Comparison of ENCODE assay signal across 16 cellular contexts in genomic region chr1:8813016-8813763, GRCh38. TPM values are rescaled to one million over a fixed set of nuclear protein-coding genes. Genes with fewer than 3 reads are reported as not detected.
DNase-seq lines count a peak whose midpoint lies in the region; ATAC-seq and TF ChIP-seq lines count a peak whose summit lies in the region.
"Had no signal": no experiment of that assay in that cellular context is flagged by ENCODE, and none has a peak within 500 bp of the region (broad histone marks: within the 10 kb centered on the region; RNA-seq: fewer than 3 reads in every experiment).

No MANE protein-coding gene starts in this region.

- TF ChIP-seq CTCF in hepatocyte (IDR thresholded peaks at IDR 0.05; ENCODE audit: poor library complexity) (no peak), ascending aorta (IDR thresholded peaks at IDR 0.05) (no peak), RWPE1 (conservative IDR thresholded peaks at IDR 0.05; ENCODE audit: low read depth) (no peak)

- no peaks in the 10 kb centered on the region for H3K9me2 ChIP-seq in hepatocyte (replicated peaks; ENCODE audit: insufficient read depth)

- WGBS in hepatocyte (ENCODE audit: low lambda C conversion rate, missing lambda C conversion rate): 76% methylated on average over 6 of the region's 6 CpGs

- no peaks in the 10 kb centered on the region for H3K27me3 ChIP-seq in hepatocyte
- no peaks in the 10 kb centered on the region for H3K27me3 ChIP-seq in skeletal muscle satellite cell (ENCODE audit: control insufficient read depth, insufficient read depth, low read length)
- no peaks in the 10 kb centered on the region for H3K27me3 ChIP-seq in ascending aorta

- H2AFZ ChIP-seq in hepatocyte: no peak overlapping the region

- intact Hi-C loops in ascending aorta (cut with DNase I): no loop called here
- intact Hi-C loops in activated CD4-positive, alpha-beta T cell treated with anti-CD3 and anti-CD28 coated beads, Interleukin-2, amount 10 ng/mL, durations not matched to agents 24 days and 14 days (cut with micrococcal nuclease): loop anchor here (10.0 kb wide), 1 partner anchor 168 kb away; no protein-coding TSS in a partner anchor

- no peak overlapping the region for H3K9ac ChIP-seq in skeletal muscle satellite cell (ENCODE audit: low read depth, low read length)

- CTCF ChIA-PET in RWPE1 (lab: Yijun Ruan, JAX): interaction anchor here (0.6 to 0.7 kb wide), 3 partner anchors 35 to 334 kb away, joined by 3 read pairs; no protein-coding TSS in a partner anchor

- peaks cover 91% of the 10 kb centered on the region for H3K79me2 ChIP-seq in hepatocyte

- POLR2A ChIA-PET in RWPE1 (lab: Yijun Ruan, JAX; ENCODE audit: low non-redundant PET): no interaction called here

- no peaks in the 10 kb centered on the region for H3K9me3 ChIP-seq in hepatocyte (ENCODE audit: low read depth)
- H3K9me3 ChIP-seq in skeletal muscle satellite cell (replicated peaks; ENCODE audit: low read length): no peaks in the 10 kb centered on the region
- no peaks in the 10 kb centered on the region for H3K9me3 ChIP-seq in ascending aorta
- H3K9me3 ChIP-seq: mucosa of descending colon, thoracic aorta had no signal

- H3K4me2 ChIP-seq in hepatocyte: peak overlapping the region; percentile 12
- H3K4me2 ChIP-seq in skeletal muscle satellite cell (ENCODE audit: low read length): peak overlapping the region; percentile 23

- no peaks in the 10 kb centered on the region for H3K9me3 Mint-ChIP-seq in activated T-helper 17 cell treated with anti-CD3 and anti-CD28 coated beads, Interleukin-2, amount 50 U/mL, for 72 hours
- no peaks in the 10 kb centered on the region for H3K9me3 Mint-ChIP-seq in activated CD4-positive, alpha-beta T cell treated with anti-CD3 and anti-CD28 coated beads, Interleukin-2, amount 10 ng/mL, durations not matched to agents 24 days and 14 days
- H3K9me3 Mint-ChIP-seq: CD8-positive, alpha-beta T cell had no signal

- H3K27ac ChIP-seq in hepatocyte: no peak overlapping the region
- H3K27ac ChIP-seq in ascending aorta: no peak overlapping the region
- H3K27ac ChIP-seq in RWPE1: no peak overlapping the region
- H3K27ac ChIP-seq: thoracic aorta had no signal

- H3K4me1 ChIP-seq in hepatocyte (ENCODE audit: insufficient read depth): peaks cover 26% of the 10 kb centered on the region
- H3K4me1 ChIP-seq in skeletal muscle satellite cell (ENCODE audit: control insufficient read depth, insufficient read depth, low read length): peaks cover 46% of the 10 kb centered on the region
- H3K4me1 ChIP-seq in ascending aorta: peaks cover 0 to 6% of the 10 kb centered on the region in 2 donors

- H3K4me1 Mint-ChIP-seq in activated T-helper 17 cell treated with anti-CD3 and anti-CD28 coated beads, Interleukin-2, amount 50 U/mL, for 72 hours: peaks cover 39% of the 10 kb centered on the region
- peaks cover 33% of the 10 kb centered on the region for H3K4me1 Mint-ChIP-seq in activated CD4-positive, alpha-beta T cell treated with anti-CD3 and anti-CD28 coated beads, Interleukin-2, amount 10 ng/mL, durations not matched to agents 24 days and 14 days

- no peaks in the 10 kb centered on the region for H3K36me3 ChIP-seq in hepatocyte (replicated peaks; ENCODE audit: insufficient read depth, low read depth)
- no peaks in the 10 kb centered on the region for H3K36me3 ChIP-seq in skeletal muscle satellite cell (ENCODE audit: insufficient read depth, low read length)
- H3K36me3 ChIP-seq in ascending aorta: no peaks in the 10 kb centered on the region
- H3K36me3 ChIP-seq: thoracic aorta had no signal

- peak overlapping the region; percentile 86 for H3K4me3 Mint-ChIP-seq in activated T-helper 17 cell treated with anti-CD3 and anti-CD28 coated beads, Interleukin-2, amount 50 U/mL, for 72 hours
- H3K4me3 Mint-ChIP-seq in activated CD4-positive, alpha-beta T cell treated with anti-CD3 and anti-CD28 coated beads, Interleukin-2, amount 10 ng/mL, durations not matched to agents 24 days and 14 days: no peak overlapping the region
- H3K4me3 Mint-ChIP-seq: CD8-positive, alpha-beta T cell had no signal

- H3K4me3 ChIP-seq in hepatocyte: no peak overlapping the region
- no peak overlapping the region for H3K4me3 ChIP-seq in skeletal muscle satellite cell (ENCODE audit: low read length)
- H3K4me3 ChIP-seq in ascending aorta: no peak overlapping the region
- H3K4me3 ChIP-seq: mucosa of descending colon, thoracic aorta had no signal

- peak; percentile 27 for DNase-seq in HCEC 1CT
- no peak for DNase-seq in hepatocyte (ENCODE audit: low spot score)
- DNase-seq in ascending aorta (ENCODE audit: low spot score in 2 of 2): no peak
- no peak for DNase-seq in activated CD4-positive, alpha-beta T cell treated with anti-CD3 and anti-CD28 coated beads, Interleukin-2, amount 10 ng/mL, durations not matched to agents 24 days and 14 days
- DNase-seq in RWPE1 (ENCODE audit: low spot score): no peak
- DNase-seq: activated CD4-positive, alpha-beta T cell treated with anti-CD3 and anti-CD28 coated beads for 4 hours; caudate nucleus; CD8-positive, alpha-beta T cell; erythroblast; mucosa of descending colon; OCI-M1 had no signal

- ATAC-seq in activated T-helper 17 cell treated with anti-CD3 and anti-CD28 coated beads, Interleukin-2, amount 50 U/mL, for 72 hours (replicated peaks): no peak
- no peak for ATAC-seq in GM19463 (IDR thresholded peaks at IDR 0.05; ENCODE audit: unreplicated experiment)
- ATAC-seq: CD8-positive, alpha-beta T cell; mucosa of descending colon; sciatic nerve had no signal

- H4K20me1 ChIP-seq in hepatocyte (ENCODE audit: insufficient read depth, poor library complexity, severe bottlenecking): peaks cover 33% of the 10 kb centered on the region

- peak overlapping the region; percentile 18 for H3K27ac Mint-ChIP-seq in activated T-helper 17 cell treated with anti-CD3 and anti-CD28 coated beads, Interleukin-2, amount 50 U/mL, for 72 hours
- H3K27ac Mint-ChIP-seq in activated CD4-positive, alpha-beta T cell treated with anti-CD3 and anti-CD28 coated beads, Interleukin-2, amount 10 ng/mL, durations not matched to agents 24 days and 14 days: no peak overlapping the region
- H3K27ac Mint-ChIP-seq: CD8-positive, alpha-beta T cell had no signal

- no peaks in the 10 kb centered on the region for H3K27me3 Mint-ChIP-seq in activated T-helper 17 cell treated with anti-CD3 and anti-CD28 coated beads, Interleukin-2, amount 50 U/mL, for 72 hours
- H3K27me3 Mint-ChIP-seq in activated CD4-positive, alpha-beta T cell treated with anti-CD3 and anti-CD28 coated beads, Interleukin-2, amount 10 ng/mL, durations not matched to agents 24 days and 14 days: no peaks in the 10 kb centered on the region

- peaks cover 7% of the 10 kb centered on the region for H3K36me3 Mint-ChIP-seq in activated T-helper 17 cell treated with anti-CD3 and anti-CD28 coated beads, Interleukin-2, amount 50 U/mL, for 72 hours (ENCODE audit: low read depth)
- H3K36me3 Mint-ChIP-seq in activated CD4-positive, alpha-beta T cell treated with anti-CD3 and anti-CD28 coated beads, Interleukin-2, amount 10 ng/mL, durations not matched to agents 24 days and 14 days (ENCODE audit: low read depth): no peaks in the 10 kb centered on the region

RNA-seq across cellular contexts. Expression of gene RERE, which starts 4.2 kb away (rescaled TPM):
- 10 to 100 TPM; 48.0 to 50.5 TPM for total RNA-seq in activated T-helper 17 cell treated with anti-CD3 and anti-CD28 coated beads, Interleukin-2, amount 50 U/mL, for 72 hours
- 39.8 and 46.0 TPM in 2 replicates for total RNA-seq in hepatocyte
- 62.8 and 74.3 TPM in 2 replicates for polyA plus RNA-seq in hepatocyte
- total RNA-seq in skeletal muscle satellite cell (2012; rRNA removed): 14.9 and 24.1 TPM in 2 replicates
- total RNA-seq in ascending aorta: 64.6 TPM
- 69.3 and 85.6 TPM in 2 replicates for total RNA-seq in activated CD4-positive, alpha-beta T cell treated with anti-CD3 and anti-CD28 coated beads, Interleukin-2, amount 10 ng/mL, durations not matched to agents 24 days and 14 days
